ENCODE assay signal across 11 cellular contexts in the genomic region with DNA sequence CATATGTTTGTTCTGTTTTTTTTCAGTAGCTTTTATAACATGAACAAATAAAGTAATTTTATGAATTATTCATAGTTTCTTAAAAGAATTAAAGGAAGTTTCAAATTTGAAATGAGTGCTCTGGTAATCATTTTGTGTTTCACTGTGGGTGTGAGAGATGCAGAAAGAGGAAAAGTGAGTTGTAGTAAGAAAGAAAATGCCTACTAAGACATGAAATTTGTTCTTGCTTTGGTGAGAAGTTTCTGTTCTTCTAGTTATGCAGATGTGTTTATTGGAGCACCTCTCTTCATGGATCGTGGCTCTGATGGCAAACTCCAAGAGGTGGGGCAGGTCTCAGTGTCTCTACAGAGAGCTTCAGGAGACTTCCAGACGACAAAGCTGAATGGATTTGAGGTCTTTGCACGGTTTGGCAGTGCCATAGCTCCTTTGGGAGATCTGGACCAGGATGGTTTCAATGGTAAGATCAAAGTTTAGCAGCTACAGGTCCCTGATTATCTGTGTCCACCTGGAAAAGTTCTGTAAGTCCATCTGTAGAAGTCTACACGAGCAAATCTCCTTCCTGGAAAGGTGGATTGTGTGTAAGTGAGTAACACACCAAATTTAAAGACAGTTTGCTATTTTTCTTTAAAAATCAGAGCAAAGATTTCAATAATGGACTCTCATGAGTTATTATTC. TPM values are rescaled to one million over a fixed set of nuclear protein-coding genes. Genes with fewer than 3 reads are reported as not detected.
A peak's percentile ranks its signal among the peaks of the same experiment; 100 is the strongest.
DNase-seq lines count a peak whose midpoint lies in the region; ATAC-seq and TF ChIP-seq lines count a peak whose summit lies in the region.
"Had no signal": no experiment of that assay in that cellular context is flagged by ENCODE, and none has a peak within 500 bp of the region (broad histone marks: within the 10 kb centered on the region; RNA-seq: fewer than 3 reads in every experiment).

No MANE protein-coding gene starts in this region.

- no TSS peak for BruUV-seq in PC-9 (replicated peaks; lab: Mats Ljungman, UMichigan)

- POLR2A ChIA-PET in PC-9 (lab: Charles Lee; ENCODE audit: unreplicated experiment), result interaction anchor here (0.6 kb wide), 1 partner anchor 51 kb away, joined by 17 read pairs; the partner anchor contains the start of gene ITGAV

- H3K4me1 Mint-ChIP-seq in activated T-cell treated with anti-CD3 and anti-CD28 coated beads, Interleukin-2, amount 50 U/mL, for 4 hours (ENCODE audit: low read depth), result peaks cover 21% of the 10 kb centered on the region
- H3K4me1 Mint-ChIP-seq in stimulated activated effector memory CD8-positive, alpha-beta T cell treated with anti-CD3 and anti-CD28 coated beads, Interleukin-12 subunit alpha, Interleukin-12 subunit beta, amount 100 ng/mL, for 72 hours, result peaks cover 14% of the 10 kb centered on the region

- H3F3A ChIP-seq in PC-9 (ENCODE audit: insufficient read depth, low read depth), result no peaks in the 10 kb centered on the region; the same call in 1 of the 2 replicates

- H3K27ac ChIP-seq in PC-9, result no peak overlapping the region
- H3K27ac ChIP-seq: tibial artery had no signal

- H3K4me2 ChIP-seq in PC-9, result no peak overlapping the region

- DNase-seq in activated T-cell treated with anti-CD3 and anti-CD28 coated beads, Interleukin-2, amount 50 U/mL, for 4 hours, result no peak
- no peak for DNase-seq in activated T-cell treated with anti-CD3 and anti-CD28 coated beads, Interleukin-2, amount 50 U/mL, for 1 hour
- peak; percentile 4 for DNase-seq in UCSD-AML1 (lab: John Stamatoyannopoulos, UW; ENCODE audit: unreplicated experiment)
- DNase-seq in stimulated activated effector memory CD8-positive, alpha-beta T cell treated with anti-CD3 and anti-CD28 coated beads, Interleukin-12 subunit alpha, Interleukin-12 subunit beta, amount 100 ng/mL, for 72 hours (ENCODE audit: low spot score in 2 of 2), result no peak
- DNase-seq in PC-9, result no peak
- no peak for DNase-seq in NCI-H1092 (lab: John Stamatoyannopoulos, UW)
- DNase-seq in NCI-H1436 treated with DMSO at 0.1 percent for 48 hours (lab: John Stamatoyannopoulos, UW), result no peak
- DNase-seq: islet precursor cell; stimulated activated CD4-positive, alpha-beta T cell treated with anti-CD3 and anti-CD28 coated beads, Interleukin-4, amount 100 ng/mL, for 1 hour; tibial artery had no signal

- no peaks in the 10 kb centered on the region for H3K9me3 ChIP-seq in PC-9 (ENCODE audit: insufficient read depth, low read depth)
- H3K9me3 ChIP-seq: tibial artery had no signal

- no peaks in the 10 kb centered on the region for H3K27me3 ChIP-seq in PC-9 (ENCODE audit: insufficient read depth, low read depth)
- H3K27me3 ChIP-seq: tibial artery had no signal

- no peaks in the 10 kb centered on the region for H3K9me2 ChIP-seq in PC-9 (ENCODE audit: insufficient read depth)

- no peaks in the 10 kb centered on the region for H4K20me1 ChIP-seq in PC-9 (ENCODE audit: insufficient read depth)

- H3K4me3 Mint-ChIP-seq in activated T-cell treated with anti-CD3 and anti-CD28 coated beads, Interleukin-2, amount 50 U/mL, for 4 hours, result no peak overlapping the region
- H3K4me3 Mint-ChIP-seq in stimulated activated effector memory CD8-positive, alpha-beta T cell treated with anti-CD3 and anti-CD28 coated beads, Interleukin-12 subunit alpha, Interleukin-12 subunit beta, amount 100 ng/mL, for 72 hours, result no peak overlapping the region

- no peaks in the 10 kb centered on the region for H3K79me2 ChIP-seq in PC-9 (ENCODE audit: low read depth)

- CTCF ChIA-PET in PC-9 (lab: Charles Lee), result interaction anchor here (0.9 kb wide), 1 partner anchor 137 kb away, joined by 4 read pairs; no protein-coding TSS in a partner anchor

- H3K4me3 ChIP-seq in PC-9, result no peak overlapping the region
- H3K4me3 ChIP-seq: tibial artery had no signal

- H3K9me3 Mint-ChIP-seq in activated T-cell treated with anti-CD3 and anti-CD28 coated beads, Interleukin-2, amount 50 U/mL, for 4 hours, result no peaks in the 10 kb centered on the region
- no peaks in the 10 kb centered on the region for H3K9me3 Mint-ChIP-seq in stimulated activated effector memory CD8-positive, alpha-beta T cell treated with anti-CD3 and anti-CD28 coated beads, Interleukin-12 subunit alpha, Interleukin-12 subunit beta, amount 100 ng/mL, for 72 hours

- no peaks in the 10 kb centered on the region for H3K4me1 ChIP-seq in PC-9 (replicated peaks; ENCODE audit: insufficient read depth)

- ATAC-seq in activated T-cell treated with anti-CD3 and anti-CD28 coated beads, Interleukin-2, amount 50 U/mL, for 4 hours, result peak; percentile 23 to 32
- peak; percentile 5 for ATAC-seq in HG02938 (IDR thresholded peaks at IDR 0.05; ENCODE audit: unreplicated experiment)
- peak; percentile 58 for ATAC-seq in stimulated activated effector memory CD8-positive, alpha-beta T cell treated with anti-CD3 and anti-CD28 coated beads, Interleukin-12 subunit alpha, Interleukin-12 subunit beta, amount 100 ng/mL, for 72 hours

- H3K36me3 Mint-ChIP-seq in activated T-cell treated with anti-CD3 and anti-CD28 coated beads, Interleukin-2, amount 50 U/mL, for 4 hours (ENCODE audit: insufficient read depth), result peaks cover 7% of the 10 kb centered on the region
- peaks cover 50% of the 10 kb centered on the region for H3K36me3 Mint-ChIP-seq in stimulated activated effector memory CD8-positive, alpha-beta T cell treated with anti-CD3 and anti-CD28 coated beads, Interleukin-12 subunit alpha, Interleukin-12 subunit beta, amount 100 ng/mL, for 72 hours

- H2AFZ ChIP-seq in PC-9, result no peak overlapping the region

- peak overlapping the region; percentile 43 for H3K27ac Mint-ChIP-seq in stimulated activated effector memory CD8-positive, alpha-beta T cell treated with anti-CD3 and anti-CD28 coated beads, Interleukin-12 subunit alpha, Interleukin-12 subunit beta, amount 100 ng/mL, for 72 hours

- no peaks in the 10 kb centered on the region for H3K36me3 ChIP-seq in PC-9 (ENCODE audit: low read depth)

- intact Hi-C loops in PC-9 (cut with micrococcal nuclease; ENCODE audit: unreplicated experiment), result loop anchor here (1.0 to 5.0 kb wide), 3 partner anchors 49 to 140 kb away; partner anchors contain the start of gene ITGAV

- TF ChIP-seq CTCF in PC-9 (conservative IDR thresholded peaks at IDR 0.05), result no peak

- no peaks in the 10 kb centered on the region for H3K27me3 Mint-ChIP-seq in activated T-cell treated with anti-CD3 and anti-CD28 coated beads, Interleukin-2, amount 50 U/mL, for 4 hours (ENCODE audit: low read depth)

RNA-seq across cellular contexts. Expression of gene ITGAV, which starts 51.4 kb away (rescaled TPM):
- total RNA-seq in activated T-cell treated with anti-CD3 and anti-CD28 coated beads, Interleukin-2, amount 50 U/mL, for 4 hours, result 1 to 10 TPM; 3.8 to 4.7 (median 4.0) TPM
- total RNA-seq in PC-9 (2021), result 25.0 and 28.0 TPM in 2 replicates

RNA-seq across cellular contexts. Expression of gene FAM171B, which starts 52.6 kb away (rescaled TPM):
- under 1 TPM; 0.13 to 0.40 (median 0.16) TPM for total RNA-seq in activated T-cell treated with anti-CD3 and anti-CD28 coated beads, Interleukin-2, amount 50 U/mL, for 4 hours
- total RNA-seq in PC-9 (2021), result 6.1 and 7.3 TPM in 2 replicates

Comparison
In these comparisons a context has a peak if more than half of its experiments do, and no peak if none do; other contexts are left out.
1. ATAC-seq: peak in every context shown above with its lines; median percentile 58 in stimulated activated effector memory CD8-positive, alpha-beta T cell treated with anti-CD3 and anti-CD28 coated beads, Interleukin-12 subunit alpha, Interleukin-12 subunit beta, amount 100 ng/mL, for 72 hours; 28 in activated T-cell treated with anti-CD3 and anti-CD28 coated beads, Interleukin-2, amount 50 U/mL, for 4 hours; 5 in HG02938.